Comparison of ENCODE assay signal across 8 cellular contexts in the genomic region with DNA sequence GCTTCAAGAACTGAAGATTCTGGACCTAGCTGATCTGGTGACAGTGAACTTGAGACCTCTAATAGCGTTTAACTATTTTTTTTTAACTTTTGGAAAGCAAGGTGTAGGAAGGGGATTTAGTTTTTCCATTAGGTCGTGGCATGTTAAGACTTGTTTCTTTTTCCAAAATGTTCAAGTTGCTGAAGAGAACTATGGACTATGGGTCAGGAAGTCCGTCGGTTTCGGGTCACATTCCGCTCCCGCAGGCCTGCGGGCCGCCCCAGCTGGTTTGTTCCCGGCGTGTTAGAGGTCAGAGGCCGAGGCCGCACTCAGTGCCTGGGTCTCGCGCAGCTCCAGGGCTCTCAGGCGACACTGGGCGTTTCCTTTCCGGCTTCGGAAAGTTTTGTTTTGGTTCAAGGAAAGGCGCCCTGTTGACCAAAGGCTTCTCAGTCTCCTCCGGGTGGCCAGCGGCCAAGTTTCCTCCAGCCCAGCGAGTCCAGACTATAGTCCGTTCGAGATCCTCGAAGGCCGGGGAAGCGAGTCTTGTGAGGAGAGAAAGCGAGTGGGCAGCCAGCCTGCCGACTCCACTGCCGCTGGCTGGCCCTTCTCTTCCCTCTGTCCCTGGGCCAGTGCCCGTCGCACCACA. TPM values are rescaled to one million over a fixed set of nuclear protein-coding genes. Genes with fewer than 3 reads are reported as not detected.
DNase-seq lines count a peak whose midpoint lies in the region; ATAC-seq and TF ChIP-seq lines count a peak whose summit lies in the region.

No MANE protein-coding gene starts in this region.

- H3K36me3 ChIP-seq in Caco-2 (ENCODE audit: control insufficient read depth, insufficient read depth, low read length) = peaks cover 2% of the 10 kb centered on the region; the same call in 1 of the 2 replicates
- no peaks in the 10 kb centered on the region for H3K36me3 ChIP-seq in HUES48 (ENCODE audit: control insufficient read depth, insufficient read depth, low read length)

- TF ChIP-seq CTCF in Caco-2 (IDR thresholded peaks at IDR 0.05; ENCODE audit: insufficient read depth in 1 of 2, low read depth in 1 of 2, low read length in 1 of 2, severe bottlenecking in 1 of 2, unreplicated experiment in 1 of 2) (no peak), astrocyte of the spinal cord (IDR thresholded peaks at IDR 0.05; ENCODE audit: low read depth, low read length) (no peak)

- H3K9me3 ChIP-seq in Caco-2 (no peaks in the 10 kb centered on the region), HUES48 (ENCODE audit: control insufficient read depth, insufficient read depth, low read length) (no peaks in the 10 kb centered on the region)

- H3K4me1 ChIP-seq in Caco-2 (peaks cover 11% of the 10 kb centered on the region; the same call in 1 of the 2 replicates), HUES48 (ENCODE audit: control insufficient read depth, insufficient read depth, low read length) (peaks cover 25% of the 10 kb centered on the region)

- DNase-seq in Caco-2 (peak; percentile 76 to 79), astrocyte of the spinal cord (ENCODE audit: low read depth, low spot score) (no peak), islet precursor cell (peak; percentile 87), UCSD-AML1 (lab: John Stamatoyannopoulos, UW; ENCODE audit: unreplicated experiment) (no peak), SK-N-DZ (ENCODE audit: low spot score) (no peak)
- DNase-seq in stimulated activated effector memory CD8-positive, alpha-beta T cell treated with anti-CD3 and anti-CD28 coated beads, Interleukin-12 subunit alpha, Interleukin-12 subunit beta, amount 100 ng/mL, for 72 hours (ENCODE audit: low spot score in 2 of 2) = no peak

- POLR2A ChIA-PET in Caco-2 (lab: Charles Lee) = no interaction called here

- H3K27me3 ChIP-seq in Caco-2 (replicated peaks; ENCODE audit: control insufficient read depth, insufficient read depth, low read length) (no peaks in the 10 kb centered on the region), HUES48 (ENCODE audit: control insufficient read depth, insufficient read depth, low read length) (peaks cover 4% of the 10 kb centered on the region; the same call in 1 of the 2 replicates)

- CTCF ChIA-PET in Caco-2 (lab: Charles Lee) = interaction anchor here (1.5 to 2.4 kb wide), 2 partner anchors 246 to 261 kb away, joined by 5 to 9 read pairs; no protein-coding TSS in a partner anchor

- no peaks in the 10 kb centered on the region for H3K27me3 Mint-ChIP-seq in Caco-2 (ENCODE audit: insufficient read depth, unreplicated experiment)

- H3K36me3 Mint-ChIP-seq in Caco-2 (ENCODE audit: insufficient read depth, unreplicated experiment) = peaks cover 18% of the 10 kb centered on the region
- peaks cover 20% of the 10 kb centered on the region for H3K36me3 Mint-ChIP-seq in stimulated activated effector memory CD8-positive, alpha-beta T cell treated with anti-CD3 and anti-CD28 coated beads, Interleukin-12 subunit alpha, Interleukin-12 subunit beta, amount 100 ng/mL, for 72 hours

- H3K27ac Mint-ChIP-seq in Caco-2 (ENCODE audit: unreplicated experiment) = peak overlapping the region; percentile 95
- H3K27ac Mint-ChIP-seq in stimulated activated effector memory CD8-positive, alpha-beta T cell treated with anti-CD3 and anti-CD28 coated beads, Interleukin-12 subunit alpha, Interleukin-12 subunit beta, amount 100 ng/mL, for 72 hours = peak overlapping the region; percentile 92

- peak overlapping the region; percentile 100 for H3K4me3 Mint-ChIP-seq in Caco-2 (ENCODE audit: unreplicated experiment)
- peak overlapping the region; percentile 93 for H3K4me3 Mint-ChIP-seq in stimulated activated effector memory CD8-positive, alpha-beta T cell treated with anti-CD3 and anti-CD28 coated beads, Interleukin-12 subunit alpha, Interleukin-12 subunit beta, amount 100 ng/mL, for 72 hours

- in situ Hi-C loops in astrocyte of the spinal cord (cut with HindIII; ENCODE audit: low sequenced_read_pairs) = no loop called here

- intact Hi-C loops in Caco-2 (cut with micrococcal nuclease; ENCODE audit: unreplicated experiment) = loop anchor here (1.0 to 10.0 kb wide), 5 partner anchors 14 to 250 kb away; no protein-coding TSS in a partner anchor

- peak overlapping the region; percentile 87 for H3K4me3 ChIP-seq in Caco-2 (ENCODE audit: low read depth, low read length)
- H3K4me3 ChIP-seq in HUES48 (ENCODE audit: low read depth, low read length) = peak overlapping the region; percentile 94
- H3K4me3 ChIP-seq in astrocyte of the spinal cord (ENCODE audit: low read depth, low read length) = peak overlapping the region; percentile 72

- peak; percentile 44 for ATAC-seq in GM21447 (IDR thresholded peaks at IDR 0.05; ENCODE audit: unreplicated experiment)
- ATAC-seq in stimulated activated effector memory CD8-positive, alpha-beta T cell treated with anti-CD3 and anti-CD28 coated beads, Interleukin-12 subunit alpha, Interleukin-12 subunit beta, amount 100 ng/mL, for 72 hours = peak; percentile 60

- no peaks in the 10 kb centered on the region for H3K9me3 Mint-ChIP-seq in Caco-2 (ENCODE audit: unreplicated experiment)
- no peaks in the 10 kb centered on the region for H3K9me3 Mint-ChIP-seq in stimulated activated effector memory CD8-positive, alpha-beta T cell treated with anti-CD3 and anti-CD28 coated beads, Interleukin-12 subunit alpha, Interleukin-12 subunit beta, amount 100 ng/mL, for 72 hours

- BruUV-seq in Caco-2 (replicated peaks; lab: Mats Ljungman, UMichigan) = TSS peak; percentile 82

- peak overlapping the region; percentile 83 for H3K9ac ChIP-seq in HUES48 (ENCODE audit: low read depth, low read length)

- H3K27ac ChIP-seq in HUES48 (ENCODE audit: low read depth, low read length) = peak overlapping the region; percentile 74

- peaks cover 14% of the 10 kb centered on the region for H3K4me1 Mint-ChIP-seq in Caco-2 (ENCODE audit: low read depth, unreplicated experiment)
- H3K4me1 Mint-ChIP-seq in stimulated activated effector memory CD8-positive, alpha-beta T cell treated with anti-CD3 and anti-CD28 coated beads, Interleukin-12 subunit alpha, Interleukin-12 subunit beta, amount 100 ng/mL, for 72 hours = peaks cover 27% of the 10 kb centered on the region

RNA-seq across cellular contexts. Expression of a gene that starts 0.6 kb away (rescaled TPM):
- total RNA-seq in Caco-2 (2022) = 20.6 and 22.9 TPM in 2 replicates
- 5.2 and 7.2 TPM in 2 replicates for polyA plus RNA-seq in SK-N-DZ (2014; cell fraction: cytosol; rRNA removed)
- 13.2 and 13.3 TPM in 2 replicates for polyA plus RNA-seq in SK-N-DZ (2014; cell fraction: nucleus; rRNA removed)

Comparison
In these comparisons a context has a peak if more than half of its experiments do, and no peak if none do; other contexts are left out.
1. DNase-seq: peak in Caco-2 (2 of 2) and islet precursor cell (single experiment); none in astrocyte of the spinal cord (single experiment), stimulated activated effector memory CD8-positive, alpha-beta T cell treated with anti-CD3 and anti-CD28 coated beads, Interleukin-12 subunit alpha, Interleukin-12 subunit beta, amount 100 ng/mL, for 72 hours (0 of 2), UCSD-AML1 (single experiment) and SK-N-DZ (single experiment).
2. Peak in every context shown above with its lines, with median percentiles within 50 percentile points of each other: H3K4me3 ChIP-seq.